Comparison of ENCODE assay signal across 1 cellular context in the genomic region with DNA sequence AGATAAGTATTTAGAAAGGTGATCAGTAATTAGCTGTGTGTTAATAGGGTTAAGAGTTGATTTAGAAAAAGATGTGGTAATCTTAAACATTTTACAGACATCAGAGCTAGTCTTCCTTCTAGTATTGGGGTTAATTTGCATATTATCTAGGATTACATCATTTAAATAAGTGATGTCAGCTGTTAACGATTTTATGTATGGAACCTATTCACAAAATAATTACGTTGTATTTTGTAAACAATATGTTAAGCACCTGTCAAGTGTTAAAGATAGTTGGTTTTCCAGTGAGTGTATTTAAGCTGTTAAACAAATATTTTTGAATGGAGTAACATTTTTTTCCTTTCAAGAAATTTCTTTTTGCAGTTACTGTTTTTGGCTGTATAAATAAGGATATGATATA.
A peak's percentile ranks its signal among the peaks of the same experiment; 100 is the strongest.
TF ChIP-seq lines count a peak whose summit lies in the region.

No MANE protein-coding gene starts in this region.

TF ChIP-seq in GM12878, 131 proteins besides CTCF, POLR2A, EP300 and RAD21 (continued from another document):
- TF ChIP-seq, protein P1, sequence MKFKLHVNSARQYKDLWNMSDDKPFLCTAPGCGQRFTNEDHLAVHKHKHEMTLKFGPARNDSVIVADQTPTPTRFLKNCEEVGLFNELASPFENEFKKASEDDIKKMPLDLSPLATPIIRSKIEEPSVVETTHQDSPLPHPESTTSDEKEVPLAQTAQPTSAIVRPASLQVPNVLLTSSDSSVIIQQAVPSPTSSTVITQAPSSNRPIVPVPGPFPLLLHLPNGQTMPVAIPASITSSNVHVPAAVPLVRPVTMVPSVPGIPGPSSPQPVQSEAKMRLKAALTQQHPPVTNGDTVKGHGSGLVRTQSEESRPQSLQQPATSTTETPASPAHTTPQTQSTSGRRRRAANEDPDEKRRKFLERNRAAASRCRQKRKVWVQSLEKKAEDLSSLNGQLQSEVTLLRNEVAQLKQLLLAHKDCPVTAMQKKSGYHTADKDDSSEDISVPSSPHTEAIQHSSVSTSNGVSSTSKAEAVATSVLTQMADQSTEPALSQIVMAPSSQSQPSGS (IDR thresholded peaks at IDR 0.05; ENCODE audit: low read length): 0 out of 2 replicates have a peak, but pooled peaks have one; percentile 51
